In genomic region chr20:50126662-50127061, GRCh38 we compare ENCODE assay signal across 15 cellular contexts. TPM values are rescaled to one million over a fixed set of nuclear protein-coding genes. Genes with fewer than 3 reads are reported as not detected.
A peak's percentile ranks its signal among the peaks of the same experiment; 100 is the strongest.
DNase-seq lines count a peak whose midpoint lies in the region; ATAC-seq and TF ChIP-seq lines count a peak whose summit lies in the region.
"Had no signal": no experiment of that assay in that cellular context is flagged by ENCODE, and none has a peak within 500 bp of the region (broad histone marks: within the 10 kb centered on the region; RNA-seq: fewer than 3 reads in every experiment).

No MANE protein-coding gene starts in this region.

- H3F3A ChIP-seq in GM23338 (replicated peaks; ENCODE audit: low read depth) = no peaks in the 10 kb centered on the region; the same call in 1 of the 2 replicates

- intact Hi-C loops in activated T-helper 2 cell treated with anti-CD3 and anti-CD28 coated beads, Interferon-gamma antibody, Interleukin-2, Interleukin-4, amounts not matched to agents 10 μg/mL and 5 μg/mL and 100 μg/mL, durations not matched to agents 14 hours and 24 hours and 36 hours (cut with micrococcal nuclease) = no loop called here
- intact Hi-C loops in right lobe of liver (cut with DNase I) = no loop called here

- TF ChIP-seq POLR2A in right lobe of liver (IDR thresholded peaks at IDR 0.05) = peak; percentile 34

- no peaks in the 10 kb centered on the region for H3K27me3 ChIP-seq in right lobe of liver
- H3K27me3 ChIP-seq in GM23338 (ENCODE audit: insufficient read depth) = no peaks in the 10 kb centered on the region
- H3K27me3 ChIP-seq: heart right ventricle, tibial nerve had no signal

- 43% methylated on average over 4 of the region's 4 CpGs for WGBS in right lobe of liver (ENCODE audit: insufficient coverage, low coverage, low lambda C conversion rate, missing lambda C conversion rate)

- H3K36me3 Mint-ChIP-seq in stimulated activated naive CD8-positive, alpha-beta T cell treated with anti-CD3 and anti-CD28 coated beads, Interleukin-15, Interleukin-2, amounts not matched to agents 100 ng/mL and 50 ng/mL, for 24 hours (ENCODE audit: low read depth) = peaks cover 59% of the 10 kb centered on the region
- peaks cover 74% of the 10 kb centered on the region for H3K36me3 Mint-ChIP-seq in activated T-helper 2 cell treated with anti-CD3 and anti-CD28 coated beads, Interferon-gamma antibody, Interleukin-2, Interleukin-4, amounts not matched to agents 10 μg/mL and 5 μg/mL and 100 μg/mL, durations not matched to agents 14 hours and 24 hours and 36 hours (ENCODE audit: low read depth)
- H3K36me3 Mint-ChIP-seq in GM23338 (ENCODE audit: low read depth) = peaks cover 72% of the 10 kb centered on the region

- H2AFZ ChIP-seq in GM23338 = no peak overlapping the region

- no peak for ATAC-seq in stimulated activated naive CD8-positive, alpha-beta T cell treated with anti-CD3 and anti-CD28 coated beads, Interleukin-15, Interleukin-2, amounts not matched to agents 100 U/mL and 50 U/mL, for 24 hours
- ATAC-seq in right lobe of liver (peak; percentile 92 to 96 (median 93)), GM23338 (no peak)

- H3K9me3 Mint-ChIP-seq in stimulated activated naive CD8-positive, alpha-beta T cell treated with anti-CD3 and anti-CD28 coated beads, Interleukin-15, Interleukin-2, amounts not matched to agents 100 ng/mL and 50 ng/mL, for 24 hours = no peaks in the 10 kb centered on the region
- H3K9me3 Mint-ChIP-seq in activated T-helper 2 cell treated with anti-CD3 and anti-CD28 coated beads, Interferon-gamma antibody, Interleukin-2, Interleukin-4, amounts not matched to agents 10 μg/mL and 5 μg/mL and 100 μg/mL, durations not matched to agents 14 hours and 24 hours and 36 hours = no peaks in the 10 kb centered on the region
- peaks cover 2% of the 10 kb centered on the region; the same call in 1 of the 3 replicates for H3K9me3 Mint-ChIP-seq in GM23338
- H3K9me3 Mint-ChIP-seq: CD4-positive, alpha-beta T cell; neural crest cell had no signal

- no peaks in the 10 kb centered on the region for H3K9me3 ChIP-seq in right lobe of liver
- H3K9me3 ChIP-seq: tibial nerve had no signal

- H3K36me3 ChIP-seq in right lobe of liver (peaks cover 0 to 23% (median under 1%) of the 10 kb centered on the region in 4 donors), GM23338 (ENCODE audit: insufficient read depth) (no peaks in the 10 kb centered on the region; the same call in 1 of the 2 replicates)

- H3K79me2 ChIP-seq in GM23338 (replicated peaks; ENCODE audit: insufficient read depth) = no peaks in the 10 kb centered on the region

- H3K27ac ChIP-seq in right lobe of liver (peak overlapping the region; percentile 33 to 84 (median 73)), GM23338 (ENCODE audit: low read depth) (no peak overlapping the region)
- H3K27ac ChIP-seq: tibial nerve had no signal

- TF ChIP-seq CTCF in right lobe of liver (IDR thresholded peaks at IDR 0.05) = no peak
- TF ChIP-seq CTCF in GM23338 (conservative IDR thresholded peaks at IDR 0.05; ENCODE audit: low read depth in 2 of 2) = no peak

- no peaks in the 10 kb centered on the region for H3K4me1 Mint-ChIP-seq in stimulated activated naive CD8-positive, alpha-beta T cell treated with anti-CD3 and anti-CD28 coated beads, Interleukin-15, Interleukin-2, amounts not matched to agents 100 ng/mL and 50 ng/mL, for 24 hours (ENCODE audit: low read depth)
- H3K4me1 Mint-ChIP-seq in activated T-helper 2 cell treated with anti-CD3 and anti-CD28 coated beads, Interferon-gamma antibody, Interleukin-2, Interleukin-4, amounts not matched to agents 10 μg/mL and 5 μg/mL and 100 μg/mL, durations not matched to agents 14 hours and 24 hours and 36 hours (ENCODE audit: low read depth) = peaks cover 3% of the 10 kb centered on the region
- H3K4me1 Mint-ChIP-seq in GM23338 = peaks cover 4% of the 10 kb centered on the region; the same call in 2 of the 3 replicates

- H3K4me1 ChIP-seq in right lobe of liver = peaks cover 0 to 47% (median 20%) of the 10 kb centered on the region in 4 donors
- no peaks in the 10 kb centered on the region for H3K4me1 ChIP-seq in GM23338 (ENCODE audit: insufficient read depth)

- no peak overlapping the region for H3K4me3 Mint-ChIP-seq in stimulated activated naive CD8-positive, alpha-beta T cell treated with anti-CD3 and anti-CD28 coated beads, Interleukin-15, Interleukin-2, amounts not matched to agents 100 ng/mL and 50 ng/mL, for 24 hours
- H3K4me3 Mint-ChIP-seq in activated T-helper 2 cell treated with anti-CD3 and anti-CD28 coated beads, Interferon-gamma antibody, Interleukin-2, Interleukin-4, amounts not matched to agents 10 μg/mL and 5 μg/mL and 100 μg/mL, durations not matched to agents 14 hours and 24 hours and 36 hours (ENCODE audit: low read depth) = no peak overlapping the region
- no peak overlapping the region for H3K4me3 Mint-ChIP-seq in GM23338
- H3K4me3 Mint-ChIP-seq: CD4-positive, alpha-beta T cell; neural crest cell had no signal

- no peaks in the 10 kb centered on the region for H3K27me3 Mint-ChIP-seq in stimulated activated naive CD8-positive, alpha-beta T cell treated with anti-CD3 and anti-CD28 coated beads, Interleukin-15, Interleukin-2, amounts not matched to agents 100 ng/mL and 50 ng/mL, for 24 hours
- no peaks in the 10 kb centered on the region for H3K27me3 Mint-ChIP-seq in activated T-helper 2 cell treated with anti-CD3 and anti-CD28 coated beads, Interferon-gamma antibody, Interleukin-2, Interleukin-4, amounts not matched to agents 10 μg/mL and 5 μg/mL and 100 μg/mL, durations not matched to agents 14 hours and 24 hours and 36 hours (ENCODE audit: low read depth)
- H3K27me3 Mint-ChIP-seq in GM23338 (ENCODE audit: insufficient read depth, low read depth, poor library complexity) = peaks cover 6% of the 10 kb centered on the region
- H3K27me3 Mint-ChIP-seq: CD4-positive, alpha-beta T cell had no signal

- no peak overlapping the region for H3K4me3 ChIP-seq in right lobe of liver
- no peak overlapping the region for H3K4me3 ChIP-seq in GM23338
- H3K4me3 ChIP-seq: heart right ventricle, tibial nerve had no signal

- DNase-seq in stimulated activated naive CD8-positive, alpha-beta T cell treated with anti-CD3 and anti-CD28 coated beads, Interleukin-15, Interleukin-2, amounts not matched to agents 100 U/mL and 50 U/mL, for 24 hours = no peak
- no peak for DNase-seq in activated T-helper 2 cell treated with anti-CD3 and anti-CD28 coated beads, Interferon-gamma antibody, Interleukin-2, Interleukin-4, amounts not matched to agents 10 μg/mL and 5 μg/mL and 100 μg/mL, durations not matched to agents 14 hours and 24 hours and 36 hours (ENCODE audit: low spot score)
- DNase-seq in right lobe of liver (peak; percentile 79 to 95 (median 94)), ureter (ENCODE audit: low spot score) (peak; percentile 81), GM23338 (ENCODE audit: low spot score) (no peak), SHP77 treated with DMSO at 0.1 percent for 48 hours (lab: John Stamatoyannopoulos, UW) (no peak)
- DNase-seq in activated CD4-positive, alpha-beta T cell treated with anti-CD3 and anti-CD28 coated beads for 48 hours = no peak
- DNase-seq: CD4-positive, alpha-beta T cell; cortex of kidney; heart right ventricle; NCI-H524 treated with DMSO at 0.1 percent for 48 hours; stimulated activated CD4-positive, alpha-beta T cell treated with anti-CD3 and anti-CD28 coated beads, Interleukin-4, amount 100 ng/mL, for 24 hours had no signal

- H3K4me2 ChIP-seq in GM23338 = no peak overlapping the region

- peak overlapping the region; percentile 31 for H3K27ac Mint-ChIP-seq in stimulated activated naive CD8-positive, alpha-beta T cell treated with anti-CD3 and anti-CD28 coated beads, Interleukin-15, Interleukin-2, amounts not matched to agents 100 ng/mL and 50 ng/mL, for 24 hours
- H3K27ac Mint-ChIP-seq in activated T-helper 2 cell treated with anti-CD3 and anti-CD28 coated beads, Interferon-gamma antibody, Interleukin-2, Interleukin-4, amounts not matched to agents 10 μg/mL and 5 μg/mL and 100 μg/mL, durations not matched to agents 14 hours and 24 hours and 36 hours = peak overlapping the region; percentile 24
- no peak overlapping the region for H3K27ac Mint-ChIP-seq in GM23338
- H3K27ac Mint-ChIP-seq: CD4-positive, alpha-beta T cell had no signal

- no peaks in the 10 kb centered on the region for H3K9me2 ChIP-seq in GM23338 (ENCODE audit: insufficient read depth)

- peaks cover 6% of the 10 kb centered on the region; the same call in 1 of the 2 replicates for H4K20me1 ChIP-seq in GM23338 (replicated peaks; ENCODE audit: insufficient read depth)

TF ChIP-seq in GM23338, 12 proteins besides CTCF, POLR2A, EP300 and RAD21 (continues in another document):
- TF ChIP-seq POLR2AphosphoS5 (IDR thresholded peaks at IDR 0.05; ENCODE audit: low read depth) = no peak
- no peak for TF ChIP-seq CREB1 (CRISPR knock-in tag; IDR thresholded peaks at IDR 0.05; ENCODE audit: low read depth)
- no peak for TF ChIP-seq NANOG (IDR thresholded peaks at IDR 0.05; ENCODE audit: borderline replicate concordance)

RNA-seq across cellular contexts. Expression of gene UBE2V1, which starts 13.7 kb away (rescaled TPM):
- total RNA-seq in activated T-helper 2 cell treated with anti-CD3 and anti-CD28 coated beads, Interferon-gamma antibody, Interleukin-2, Interleukin-4, amounts not matched to agents 10 μg/mL and 5 μg/mL and 100 μg/mL, durations not matched to agents 14 hours and 24 hours and 36 hours = 158 and 174 TPM in 2 replicates
- total RNA-seq in right lobe of liver (10 to 100 TPM; 38.2 to 49.4 (median 44.3) TPM), ureter (120 TPM)
- total RNA-seq in GM23338 (2014; rRNA removed; shearing (Covaris generic)) = 85.7 and 105 TPM in 2 replicates
- polyA plus RNA-seq in GM23338 (2016; fragmentation: Nextera tagmentation; extraction: Ambion mirVana) = 293 and 302 TPM in 2 replicates

RNA-seq across cellular contexts. Expression of gene PEDS1, which starts 26.9 kb away (rescaled TPM):
- total RNA-seq in activated T-helper 2 cell treated with anti-CD3 and anti-CD28 coated beads, Interferon-gamma antibody, Interleukin-2, Interleukin-4, amounts not matched to agents 10 μg/mL and 5 μg/mL and 100 μg/mL, durations not matched to agents 14 hours and 24 hours and 36 hours = 26.5 and 29.5 TPM in 2 replicates
- total RNA-seq in right lobe of liver = 10 to 100 TPM in 5 of 6 experiments, 1 to 10 TPM in 1; 6.9 to 25.3 (median 13.7) TPM
- total RNA-seq in ureter = 31.3 TPM
- 33.0 and 43.6 TPM in 2 replicates for total RNA-seq in GM23338 (2014; rRNA removed; shearing (Covaris generic))
- 31.6 and 34.5 TPM in 2 replicates for polyA plus RNA-seq in GM23338 (2016; fragmentation: Nextera tagmentation; extraction: Ambion mirVana)

Comparison
In these comparisons a context has a peak if more than half of its experiments do, and no peak if none do; other contexts are left out.
1. ATAC-seq: peak in right lobe of liver (4 of 4); none in stimulated activated naive CD8-positive, alpha-beta T cell treated with anti-CD3 and anti-CD28 coated beads, Interleukin-15, Interleukin-2, amounts not matched to agents 100 U/mL and 50 U/mL, for 24 hours (single experiment) and GM23338 (single experiment).
2. DNase-seq: peak in right lobe of liver (3 of 3) and ureter (single experiment); none in stimulated activated naive CD8-positive, alpha-beta T cell treated with anti-CD3 and anti-CD28 coated beads, Interleukin-15, Interleukin-2, amounts not matched to agents 100 U/mL and 50 U/mL, for 24 hours (single experiment), activated T-helper 2 cell treated with anti-CD3 and anti-CD28 coated beads, Interferon-gamma antibody, Interleukin-2, Interleukin-4, amounts not matched to agents 10 μg/mL and 5 μg/mL and 100 μg/mL, durations not matched to agents 14 hours and 24 hours and 36 hours (single experiment), GM23338 (single experiment), SHP77 treated with DMSO at 0.1 percent for 48 hours (single experiment) and activated CD4-positive, alpha-beta T cell treated with anti-CD3 and anti-CD28 coated beads for 48 hours (single experiment).